ENCODE assay signal across 21 cellular contexts in genomic region chr3:4581452-4581851, GRCh38.
A peak's percentile ranks its signal among the peaks of the same experiment; 100 is the strongest.
DNase-seq lines count a peak whose midpoint lies in the region; ATAC-seq and TF ChIP-seq lines count a peak whose summit lies in the region.
"Had no signal": no experiment of that assay in that cellular context is flagged by ENCODE, and none has a peak within 500 bp of the region (broad histone marks: within the 10 kb centered on the region; RNA-seq: fewer than 3 reads in every experiment).

No MANE protein-coding gene starts in this region.

- no peak for TF ChIP-seq RAD21 in SK-N-SH (IDR thresholded peaks at IDR 0.05; ENCODE audit: low read length)

- TF ChIP-seq EP300 in SK-N-SH (IDR thresholded peaks at IDR 0.05; ENCODE audit: borderline replicate concordance in 1 of 2, low read depth in 1 of 2, low read length in 1 of 2) = no peak

- no peak overlapping the region for H3K9ac ChIP-seq in SK-N-SH
- H3K9ac ChIP-seq: BLaER1 had no signal

- H2AFZ ChIP-seq in SK-N-SH (ENCODE audit: low read depth) = no peak overlapping the region

- H3K27ac Mint-ChIP-seq in activated naive CD8-positive, alpha-beta T cell = peak overlapping the region; percentile 41
- H3K27ac Mint-ChIP-seq in activated naive CD8-positive, alpha-beta T cell treated with anti-CD3 and anti-CD28 coated beads for 36 hours = no peak overlapping the region
- peak overlapping the region; percentile 65 for H3K27ac Mint-ChIP-seq in chondrocyte (ENCODE audit: unreplicated experiment)
- H3K27ac Mint-ChIP-seq in naive thymus-derived CD4-positive, alpha-beta T cell = peak overlapping the region in 6 of 9 donors; percentile 7 to 40 (median 27)
- H3K27ac Mint-ChIP-seq: activated CD4-positive, alpha-beta memory T cell treated with anti-CD3 and anti-CD28 coated beads, Interleukin-2, amount 10 ng/mL, durations not matched to agents 7 days and 5 days; T-helper 17 cell had no signal

- H4K20me1 ChIP-seq in SK-N-SH (ENCODE audit: insufficient read depth) = no peaks in the 10 kb centered on the region

- peaks cover 6 to 22% of the 10 kb centered on the region in 2 donors for H3K4me1 ChIP-seq in naive thymus-derived CD4-positive, alpha-beta T cell (ENCODE audit: control insufficient read depth in 2 of 2, insufficient read depth in 2 of 2, low read length in 2 of 2)
- H3K4me1 ChIP-seq in uterus (peaks cover 4 to 27% of the 10 kb centered on the region in 2 donors), SK-N-SH (ENCODE audit: control insufficient read depth in 1 of 2, insufficient read depth in 2 of 2, low read depth in 1 of 2, low read length in 1 of 2) (peaks cover 0 to 7% of the 10 kb centered on the region in 2 experiments; a peak in 2 of 4 replicates)

- H3K36me3 Mint-ChIP-seq in activated naive CD8-positive, alpha-beta T cell = no peaks in the 10 kb centered on the region
- peaks cover 1% of the 10 kb centered on the region for H3K36me3 Mint-ChIP-seq in activated naive CD8-positive, alpha-beta T cell treated with anti-CD3 and anti-CD28 coated beads for 36 hours
- no peaks in the 10 kb centered on the region for H3K36me3 Mint-ChIP-seq in chondrocyte (ENCODE audit: low read depth)
- no peaks in the 10 kb centered on the region for H3K36me3 Mint-ChIP-seq in naive thymus-derived CD4-positive, alpha-beta T cell

- no peak for TF ChIP-seq CTCF in chondrocyte (IDR thresholded peaks at IDR 0.05)
- TF ChIP-seq CTCF in uterus (IDR thresholded peaks at IDR 0.05) = no peak
- no peak for TF ChIP-seq CTCF in SK-N-SH (IDR thresholded peaks at IDR 0.05)

- H3K9me2 ChIP-seq in SK-N-SH = no peaks in the 10 kb centered on the region

- no peak for DNase-seq in activated naive CD8-positive, alpha-beta T cell treated with anti-CD3 and anti-CD28 coated beads for 36 hours
- no peak for DNase-seq in chondrocyte (ENCODE audit: low spot score)
- DNase-seq in naive thymus-derived CD4-positive, alpha-beta T cell = no peak
- no peak for DNase-seq in uterus
- no peak for DNase-seq in NCI-H526 treated with DMSO at 0.1 percent for 48 hours (lab: John Stamatoyannopoulos, UW)
- DNase-seq in ureter (ENCODE audit: low spot score) = no peak
- no peak for DNase-seq in SK-N-SH
- DNase-seq: activated CD4-positive, alpha-beta memory T cell treated with anti-CD3 and anti-CD28 coated beads, Interleukin-2, amount 10 ng/mL, durations not matched to agents 7 days and 5 days; activated T-cell treated with anti-CD3 and anti-CD28 coated beads, Interleukin-2, amount 50 U/mL, for 48 hours; effector memory CD4-positive, alpha-beta T cell; GF-D8; mesendoderm; NCI-H2081; NCI-H524; SIG-M5; stimulated activated CD4-positive, alpha-beta T cell treated with anti-CD3 and anti-CD28 coated beads, Interleukin-4, amount 100 ng/mL, for 24 hours; T-helper 17 cell had no signal

- H3K27me3 ChIP-seq in naive thymus-derived CD4-positive, alpha-beta T cell (ENCODE audit: control insufficient read depth in 2 of 2, insufficient read depth in 2 of 2, low read length in 2 of 2) = no peaks in the 10 kb centered on the region
- H3K27me3 ChIP-seq in uterus (no peaks in the 10 kb centered on the region), SK-N-SH (ENCODE audit: insufficient read depth) (no peaks in the 10 kb centered on the region)
- H3K27me3 ChIP-seq: BLaER1, neutrophil had no signal

- peak overlapping the region; percentile 29 for H3K27ac ChIP-seq in naive thymus-derived CD4-positive, alpha-beta T cell (ENCODE audit: low read depth, low read length)
- H3K27ac ChIP-seq in uterus = peak overlapping the region; percentile 84 to 95
- H3K27ac ChIP-seq in SK-N-SH (ENCODE audit: low read depth in 2 of 2, low read length in 1 of 2) = no peak overlapping the region
- H3K27ac ChIP-seq: BLaER1, neutrophil, VCaP had no signal

- CTCF ChIA-PET in naive thymus-derived CD4-positive, alpha-beta T cell (lab: Charles Lee) = no interaction called here
- CTCF ChIA-PET in SK-N-SH (lab: Yijun Ruan, JAX) = interaction anchor here (1.0 kb wide), 1 partner anchor 16 kb away, joined by 3 read pairs; no protein-coding TSS in a partner anchor

- intact Hi-C loops in naive thymus-derived CD4-positive, alpha-beta T cell (cut with micrococcal nuclease) = no loop called here
- intact Hi-C loops in uterus (cut with DNase I; ENCODE audit: low total_unique reads) = loop anchor here (10.0 kb wide), 1 partner anchor 77 kb away; no protein-coding TSS in a partner anchor

- WGBS in SK-N-SH (ENCODE audit: low lambda C conversion rate) = 64% methylated on average over 3 of the region's 3 CpGs

- POLR2A ChIA-PET in naive thymus-derived CD4-positive, alpha-beta T cell (lab: Charles Lee) = no interaction called here
- POLR2A ChIA-PET in SK-N-SH (lab: Yijun Ruan, JAX) = no interaction called here

- H3K4me3 ChIP-seq in naive thymus-derived CD4-positive, alpha-beta T cell (ENCODE audit: low read length) = no peak overlapping the region
- H3K4me3 ChIP-seq in uterus (no peak overlapping the region), SK-N-SH (ENCODE audit: low read depth in 2 of 2, low read length in 1 of 2) (no peak overlapping the region)
- H3K4me3 ChIP-seq: BLaER1 had no signal

- peaks cover 50% of the 10 kb centered on the region for H3K4me1 Mint-ChIP-seq in activated naive CD8-positive, alpha-beta T cell (ENCODE audit: low read depth)
- H3K4me1 Mint-ChIP-seq in activated naive CD8-positive, alpha-beta T cell treated with anti-CD3 and anti-CD28 coated beads for 36 hours = peaks cover 41% of the 10 kb centered on the region
- peaks cover 47% of the 10 kb centered on the region for H3K4me1 Mint-ChIP-seq in chondrocyte (ENCODE audit: low read depth)
- H3K4me1 Mint-ChIP-seq in naive thymus-derived CD4-positive, alpha-beta T cell = peaks cover 17 to 65% (median 52%) of the 10 kb centered on the region in 7 donors

- H3F3A ChIP-seq in SK-N-SH (replicated peaks; ENCODE audit: insufficient read depth) = no peaks in the 10 kb centered on the region

- no peaks in the 10 kb centered on the region for H3K27me3 Mint-ChIP-seq in activated naive CD8-positive, alpha-beta T cell
- no peaks in the 10 kb centered on the region for H3K27me3 Mint-ChIP-seq in activated naive CD8-positive, alpha-beta T cell treated with anti-CD3 and anti-CD28 coated beads for 36 hours
- no peaks in the 10 kb centered on the region for H3K27me3 Mint-ChIP-seq in chondrocyte (ENCODE audit: low read depth)
- no peaks in the 10 kb centered on the region for H3K27me3 Mint-ChIP-seq in naive thymus-derived CD4-positive, alpha-beta T cell
- H3K27me3 Mint-ChIP-seq: activated CD4-positive, alpha-beta memory T cell treated with anti-CD3 and anti-CD28 coated beads, Interleukin-2, amount 10 ng/mL, durations not matched to agents 7 days and 5 days; T-helper 17 cell had no signal

- ATAC-seq in naive thymus-derived CD4-positive, alpha-beta T cell = peak; percentile 6
- ATAC-seq: T-helper 17 cell had no signal

- H3K79me2 ChIP-seq in SK-N-SH (ENCODE audit: insufficient read depth) = no peaks in the 10 kb centered on the region

- TF ChIP-seq POLR2A in uterus (IDR thresholded peaks at IDR 0.05) = no peak

- no peak overlapping the region for H3K4me2 ChIP-seq in SK-N-SH
- H3K4me2 ChIP-seq: BLaER1 had no signal

- no peaks in the 10 kb centered on the region for H3K9me3 ChIP-seq in naive thymus-derived CD4-positive, alpha-beta T cell (ENCODE audit: control insufficient read depth in 2 of 3, low read length in 3 of 3)
- H3K9me3 ChIP-seq in uterus (no peaks in the 10 kb centered on the region), SK-N-SH (no peaks in the 10 kb centered on the region)
- H3K9me3 ChIP-seq: BLaER1, neutrophil had no signal

- H3K4me3 Mint-ChIP-seq in activated naive CD8-positive, alpha-beta T cell = no peak overlapping the region
- H3K4me3 Mint-ChIP-seq in activated naive CD8-positive, alpha-beta T cell treated with anti-CD3 and anti-CD28 coated beads for 36 hours = no peak overlapping the region
- H3K4me3 Mint-ChIP-seq in chondrocyte (ENCODE audit: unreplicated experiment) = no peak overlapping the region
- no peak overlapping the region for H3K4me3 Mint-ChIP-seq in naive thymus-derived CD4-positive, alpha-beta T cell
- H3K4me3 Mint-ChIP-seq: activated CD4-positive, alpha-beta memory T cell treated with anti-CD3 and anti-CD28 coated beads, Interleukin-2, amount 10 ng/mL, durations not matched to agents 7 days and 5 days; T-helper 17 cell had no signal

- no peaks in the 10 kb centered on the region for H3K36me3 ChIP-seq in naive thymus-derived CD4-positive, alpha-beta T cell (ENCODE audit: control insufficient read depth in 2 of 3, insufficient read depth in 3 of 3, low read length in 3 of 3)
- no peaks in the 10 kb centered on the region for H3K36me3 ChIP-seq in uterus
- H3K36me3 ChIP-seq in SK-N-SH (replicated peaks in 1 of 2; ENCODE audit: control insufficient read depth in 1 of 2, insufficient read depth in 2 of 2, low read length in 1 of 2) = no peaks in the 10 kb centered on the region
- H3K36me3 ChIP-seq: BLaER1, neutrophil had no signal

- no peaks in the 10 kb centered on the region for H3K9me3 Mint-ChIP-seq in activated naive CD8-positive, alpha-beta T cell (ENCODE audit: low read depth)
- H3K9me3 Mint-ChIP-seq in activated naive CD8-positive, alpha-beta T cell treated with anti-CD3 and anti-CD28 coated beads for 36 hours = no peaks in the 10 kb centered on the region
- H3K9me3 Mint-ChIP-seq in chondrocyte (ENCODE audit: low read depth) = no peaks in the 10 kb centered on the region
- H3K9me3 Mint-ChIP-seq in naive thymus-derived CD4-positive, alpha-beta T cell = no peaks in the 10 kb centered on the region
- H3K9me3 Mint-ChIP-seq: activated CD4-positive, alpha-beta memory T cell treated with anti-CD3 and anti-CD28 coated beads, Interleukin-2, amount 10 ng/mL, durations not matched to agents 7 days and 5 days had no signal

TF ChIP-seq in SK-N-SH, 30 proteins besides CTCF, POLR2A, EP300 and RAD21:
- TF ChIP-seq EZH2phosphoT487 (IDR thresholded peaks at IDR 0.05; ENCODE audit: borderline replicate concordance, low read depth) = no peak
- no peak for TF ChIP-seq POLR2AphosphoS5 (IDR thresholded peaks at IDR 0.05; ENCODE audit: low read depth, low read length)
- TF ChIP-seq USF1 (IDR thresholded peaks at IDR 0.05; ENCODE audit: borderline replicate concordance, low read depth) = no peak

Comparison
In these comparisons a context has a peak if more than half of its experiments do, and no peak if none do; other contexts are left out.
1. H3K27ac ChIP-seq: peak in naive thymus-derived CD4-positive, alpha-beta T cell (single experiment) and uterus (2 of 2); none in SK-N-SH (0 of 2).